In the genomic region with DNA sequence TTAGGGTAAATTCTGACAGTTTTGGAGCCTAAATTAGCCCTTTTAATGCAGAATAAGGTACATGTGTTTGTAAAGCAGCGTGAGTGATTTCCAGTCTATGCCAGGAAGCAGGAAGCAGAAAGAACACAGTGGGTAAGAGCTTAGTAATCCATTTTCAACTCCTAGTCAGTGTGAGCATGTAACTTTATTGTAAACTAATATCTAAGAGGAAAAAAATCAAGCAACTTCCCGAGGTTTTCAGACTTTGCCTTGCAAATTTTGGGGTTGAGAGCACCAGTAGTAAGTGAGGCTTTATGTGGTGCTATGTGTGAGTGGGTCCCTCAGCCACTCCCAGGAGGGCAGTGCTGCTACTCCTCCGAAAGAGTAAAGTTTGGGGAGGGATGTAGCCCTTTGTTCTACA, we compare ENCODE assay signal across 2 cellular contexts.
TF ChIP-seq lines count a peak whose summit lies in the region.

No MANE protein-coding gene starts in this region.

TF ChIP-seq in endothelial cell of umbilical vein, 7 proteins besides CTCF, POLR2A, EP300 and RAD21 (continued from another document):
- TF ChIP-seq MYC (IDR thresholded peaks at IDR 0.05; ENCODE audit: low read depth, low read length) = no peak
- no peak for TF ChIP-seq JUN (IDR thresholded peaks at IDR 0.05; ENCODE audit: borderline replicate concordance, insufficient read depth, insufficient read length, low read depth)
- TF ChIP-seq, protein P1, sequence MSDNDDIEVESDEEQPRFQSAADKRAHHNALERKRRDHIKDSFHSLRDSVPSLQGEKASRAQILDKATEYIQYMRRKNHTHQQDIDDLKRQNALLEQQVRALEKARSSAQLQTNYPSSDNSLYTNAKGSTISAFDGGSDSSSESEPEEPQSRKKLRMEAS (IDR thresholded peaks at IDR 0.05; ENCODE audit: insufficient read depth, insufficient read length) = no peak
- no peak for TF ChIP-seq FOS (IDR thresholded peaks at IDR 0.05; ENCODE audit: borderline replicate concordance, insufficient read depth, low read length)
- TF ChIP-seq GATA2 (IDR thresholded peaks at IDR 0.05; ENCODE audit: insufficient read depth, insufficient read length, low read depth, low read length) = no peak
- no peak for TF ChIP-seq POLR2AphosphoS5 (IDR thresholded peaks at IDR 0.05; ENCODE audit: insufficient read depth, low read depth, low read length)

TF ChIP-seq in WTC11, 78 proteins besides CTCF, POLR2A, EP300 and RAD21 (continued from another document):
- TF ChIP-seq, protein P2, sequence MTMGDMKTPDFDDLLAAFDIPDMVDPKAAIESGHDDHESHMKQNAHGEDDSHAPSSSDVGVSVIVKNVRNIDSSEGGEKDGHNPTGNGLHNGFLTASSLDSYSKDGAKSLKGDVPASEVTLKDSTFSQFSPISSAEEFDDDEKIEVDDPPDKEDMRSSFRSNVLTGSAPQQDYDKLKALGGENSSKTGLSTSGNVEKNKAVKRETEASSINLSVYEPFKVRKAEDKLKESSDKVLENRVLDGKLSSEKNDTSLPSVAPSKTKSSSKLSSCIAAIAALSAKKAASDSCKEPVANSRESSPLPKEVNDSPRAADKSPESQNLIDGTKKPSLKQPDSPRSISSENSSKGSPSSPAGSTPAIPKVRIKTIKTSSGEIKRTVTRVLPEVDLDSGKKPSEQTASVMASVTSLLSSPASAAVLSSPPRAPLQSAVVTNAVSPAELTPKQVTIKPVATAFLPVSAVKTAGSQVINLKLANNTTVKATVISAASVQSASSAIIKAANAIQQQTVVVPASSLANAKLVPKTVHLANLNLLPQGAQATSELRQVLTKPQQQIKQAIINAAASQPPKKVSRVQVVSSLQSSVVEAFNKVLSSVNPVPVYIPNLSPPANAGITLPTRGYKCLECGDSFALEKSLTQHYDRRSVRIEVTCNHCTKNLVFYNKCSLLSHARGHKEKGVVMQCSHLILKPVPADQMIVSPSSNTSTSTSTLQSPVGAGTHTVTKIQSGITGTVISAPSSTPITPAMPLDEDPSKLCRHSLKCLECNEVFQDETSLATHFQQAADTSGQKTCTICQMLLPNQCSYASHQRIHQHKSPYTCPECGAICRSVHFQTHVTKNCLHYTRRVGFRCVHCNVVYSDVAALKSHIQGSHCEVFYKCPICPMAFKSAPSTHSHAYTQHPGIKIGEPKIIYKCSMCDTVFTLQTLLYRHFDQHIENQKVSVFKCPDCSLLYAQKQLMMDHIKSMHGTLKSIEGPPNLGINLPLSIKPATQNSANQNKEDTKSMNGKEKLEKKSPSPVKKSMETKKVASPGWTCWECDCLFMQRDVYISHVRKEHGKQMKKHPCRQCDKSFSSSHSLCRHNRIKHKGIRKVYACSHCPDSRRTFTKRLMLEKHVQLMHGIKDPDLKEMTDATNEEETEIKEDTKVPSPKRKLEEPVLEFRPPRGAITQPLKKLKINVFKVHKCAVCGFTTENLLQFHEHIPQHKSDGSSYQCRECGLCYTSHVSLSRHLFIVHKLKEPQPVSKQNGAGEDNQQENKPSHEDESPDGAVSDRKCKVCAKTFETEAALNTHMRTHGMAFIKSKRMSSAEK (CRISPR knock-in tag; IDR thresholded peaks at IDR 0.05; ENCODE audit: borderline replicate concordance) = no peak
- TF ChIP-seq ESRRA (CRISPR knock-in tag; IDR thresholded peaks at IDR 0.05; ENCODE audit: borderline replicate concordance) (no peak), KAT7 (CRISPR knock-in tag; IDR thresholded peaks at IDR 0.05; ENCODE audit: borderline replicate concordance) (no peak), GABPB1 (CRISPR knock-in tag; IDR thresholded peaks at IDR 0.05) (no peak), JAZF1 (CRISPR knock-in tag; IDR thresholded peaks at IDR 0.05) (no peak)
- TF ChIP-seq, protein P3, sequence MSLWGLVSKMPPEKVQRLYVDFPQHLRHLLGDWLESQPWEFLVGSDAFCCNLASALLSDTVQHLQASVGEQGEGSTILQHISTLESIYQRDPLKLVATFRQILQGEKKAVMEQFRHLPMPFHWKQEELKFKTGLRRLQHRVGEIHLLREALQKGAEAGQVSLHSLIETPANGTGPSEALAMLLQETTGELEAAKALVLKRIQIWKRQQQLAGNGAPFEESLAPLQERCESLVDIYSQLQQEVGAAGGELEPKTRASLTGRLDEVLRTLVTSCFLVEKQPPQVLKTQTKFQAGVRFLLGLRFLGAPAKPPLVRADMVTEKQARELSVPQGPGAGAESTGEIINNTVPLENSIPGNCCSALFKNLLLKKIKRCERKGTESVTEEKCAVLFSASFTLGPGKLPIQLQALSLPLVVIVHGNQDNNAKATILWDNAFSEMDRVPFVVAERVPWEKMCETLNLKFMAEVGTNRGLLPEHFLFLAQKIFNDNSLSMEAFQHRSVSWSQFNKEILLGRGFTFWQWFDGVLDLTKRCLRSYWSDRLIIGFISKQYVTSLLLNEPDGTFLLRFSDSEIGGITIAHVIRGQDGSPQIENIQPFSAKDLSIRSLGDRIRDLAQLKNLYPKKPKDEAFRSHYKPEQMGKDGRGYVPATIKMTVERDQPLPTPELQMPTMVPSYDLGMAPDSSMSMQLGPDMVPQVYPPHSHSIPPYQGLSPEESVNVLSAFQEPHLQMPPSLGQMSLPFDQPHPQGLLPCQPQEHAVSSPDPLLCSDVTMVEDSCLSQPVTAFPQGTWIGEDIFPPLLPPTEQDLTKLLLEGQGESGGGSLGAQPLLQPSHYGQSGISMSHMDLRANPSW (CRISPR knock-in tag; conservative IDR thresholded peaks at IDR 0.05; ENCODE audit: low read depth) = no peak
